Comparison of ENCODE assay signal across 21 cellular contexts in the genomic region with DNA sequence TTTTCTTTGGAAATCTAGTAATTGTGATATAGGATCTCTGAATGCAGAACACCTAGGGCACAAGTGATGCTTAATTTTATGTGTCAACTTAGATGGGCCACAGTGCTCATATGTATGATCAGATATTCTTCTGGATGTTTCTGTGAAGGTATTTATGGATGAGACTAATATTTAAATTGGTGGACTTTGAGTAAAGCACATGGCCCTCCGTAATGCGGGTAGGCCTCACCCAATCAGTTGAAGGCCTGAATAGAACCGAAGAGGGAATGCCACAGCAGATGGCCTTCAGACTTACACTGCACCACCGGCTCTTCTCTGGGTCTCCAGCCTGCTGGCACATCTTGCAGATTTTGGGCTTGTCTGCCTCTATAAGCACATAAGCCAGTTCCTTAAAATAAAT.
DNase-seq lines count a peak whose midpoint lies in the region; ATAC-seq and TF ChIP-seq lines count a peak whose summit lies in the region.
"Had no signal": no experiment of that assay in that cellular context is flagged by ENCODE, and none has a peak within 500 bp of the region (broad histone marks: within the 10 kb centered on the region; RNA-seq: fewer than 3 reads in every experiment).

No MANE protein-coding gene starts in this region.

- no peak for DNase-seq in IMR-90
- DNase-seq in naive B cell: no peak
- DNase-seq in NCI-H1694 (lab: John Stamatoyannopoulos, UW): no peak
- no peak for DNase-seq in GM23338 (ENCODE audit: low spot score)
- DNase-seq in BE2C: no peak
- no peak for DNase-seq in posterior vena cava (ENCODE audit: low spot score)
- DNase-seq: C1 segment of cervical spinal cord, COR-L47, GM23248, KG1, MV-4-11, NCI-H1417, NCI-H187 treated with DMSO at 0.1 percent for 48 hours, NCI-H345, NCI-H524 treated with DMSO at 0.1 percent for 48 hours, PC-3, RPMI8226, SHP77 treated with DMSO at 0.1 percent for 48 hours, SK-N-SH had no signal

- no peak overlapping the region for H3K9ac ChIP-seq in IMR-90 (ENCODE audit: low read depth, low read length)
- H3K9ac ChIP-seq: GM23248, SK-N-SH had no signal

- in situ Hi-C loops in IMR-90 (cut with MboI; ENCODE audit: low sequenced_read_pairs): loop anchor here (25.0 kb wide), 1 partner anchor 1003 kb away; the partner anchor contains the start of gene CDKN1B

- no peaks in the 10 kb centered on the region; the same call in 1 of the 2 replicates for H3K36me3 ChIP-seq in IMR-90 (ENCODE audit: control insufficient read depth, insufficient read depth, low read length)
- H3K36me3 ChIP-seq in GM23338 (ENCODE audit: insufficient read depth): no peaks in the 10 kb centered on the region
- no peaks in the 10 kb centered on the region for H3K36me3 ChIP-seq in BE2C

- no peak overlapping the region for H3K14ac ChIP-seq in IMR-90 (replicated peaks; ENCODE audit: low read depth, low read length)

- TF ChIP-seq RAD21 in IMR-90 (IDR thresholded peaks at IDR 0.05; ENCODE audit: low read length): no peak

- no peaks in the 10 kb centered on the region for H3K9me3 Mint-ChIP-seq in dendritic cell treated with granulocyte-macrophage colony-stimulating factor and Interleukin-4, amounts not matched to agents 40 ng/mL and 50 ng/mL, for 4 days
- no peaks in the 10 kb centered on the region for H3K9me3 Mint-ChIP-seq in naive B cell
- no peaks in the 10 kb centered on the region for H3K9me3 Mint-ChIP-seq in GM23338

- no peak overlapping the region for H4K5ac ChIP-seq in IMR-90 (ENCODE audit: low read depth, low read length)

- CTCF ChIA-PET in IMR-90 (lab: Yijun Ruan, JAX): no interaction called here

- no peak overlapping the region for H3K4me2 ChIP-seq in IMR-90 (ENCODE audit: low read depth, low read length)
- H3K4me2 ChIP-seq in GM23338: no peak overlapping the region
- H3K4me2 ChIP-seq: SK-N-SH had no signal

- H3K79me2 ChIP-seq in GM23338 (replicated peaks; ENCODE audit: insufficient read depth): peaks cover 25% of the 10 kb centered on the region

- 0 out of 2 replicates have a peak, but pooled peaks cover 4% of the 10 kb centered on the region for H3K9me2 ChIP-seq in GM23338 (ENCODE audit: insufficient read depth)
- H3K9me2 ChIP-seq: SK-N-SH had no signal

- H3K18ac ChIP-seq in IMR-90 (ENCODE audit: low read depth, low read length): no peak overlapping the region

- H3K4me1 ChIP-seq in IMR-90 (ENCODE audit: control insufficient read depth, insufficient read depth, low read length): peaks cover 27% of the 10 kb centered on the region
- H3K4me1 ChIP-seq in GM23338 (ENCODE audit: insufficient read depth): peaks cover 22% of the 10 kb centered on the region
- peaks cover 29% of the 10 kb centered on the region for H3K4me1 ChIP-seq in BE2C

- no TSS peak for BruUV-seq in IMR-90 (replicated peaks; lab: Mats Ljungman, UMichigan)

- no peak overlapping the region for H2BK20ac ChIP-seq in IMR-90 (ENCODE audit: low read depth, low read length)

- dilution Hi-C loops in IMR-90 (cut with HindIII; ENCODE audit: low sequenced_read_pairs, unreplicated experiment): no loop called here

- H3K4me3 Mint-ChIP-seq in dendritic cell treated with granulocyte-macrophage colony-stimulating factor and Interleukin-4, amounts not matched to agents 40 ng/mL and 50 ng/mL, for 4 days: no peak overlapping the region
- H3K4me3 Mint-ChIP-seq in naive B cell (no peak overlapping the region), GM23338 (no peak overlapping the region)

- H2BK120ac ChIP-seq in IMR-90 (ENCODE audit: low read depth, low read length): no peak overlapping the region

- H3K27ac ChIP-seq in IMR-90 (ENCODE audit: insufficient read depth, low read length) (no peak overlapping the region), GM23338 (ENCODE audit: low read depth) (no peak overlapping the region)
- H3K27ac ChIP-seq: GM23248 had no signal

- H2BK15ac ChIP-seq in IMR-90 (ENCODE audit: low read depth, low read length): no peak overlapping the region

- WGBS in IMR-90 (ENCODE audit: extremely low coverage in 2 of 2, insufficient read length in 1 of 2), 2 experiments: 100% methylated on average over 2 of the region's 4 CpGs; no CpG with 5 or more reads in 1 of the 2 experiments

- peaks cover 99% of the 10 kb centered on the region for H3K4me1 Mint-ChIP-seq in dendritic cell treated with granulocyte-macrophage colony-stimulating factor and Interleukin-4, amounts not matched to agents 40 ng/mL and 50 ng/mL, for 4 days (ENCODE audit: low read depth)
- peaks cover 19 to 44% (median 38%) of the 10 kb centered on the region in 3 donors for H3K4me1 Mint-ChIP-seq in naive B cell
- peaks cover 25% of the 10 kb centered on the region for H3K4me1 Mint-ChIP-seq in GM23338

- peak overlapping the region; percentile 3; the same call in 1 of the 2 replicates for H3K23ac ChIP-seq in IMR-90 (ENCODE audit: low read depth, low read length)

- H3K36me3 Mint-ChIP-seq in dendritic cell treated with granulocyte-macrophage colony-stimulating factor and Interleukin-4, amounts not matched to agents 40 ng/mL and 50 ng/mL, for 4 days (ENCODE audit: low read depth): peaks cover 98% of the 10 kb centered on the region
- H3K36me3 Mint-ChIP-seq in naive B cell: peaks cover 0 to 8% of the 10 kb centered on the region in 2 donors
- H3K36me3 Mint-ChIP-seq in GM23338 (ENCODE audit: low read depth): no peaks in the 10 kb centered on the region; the same call in 2 of the 3 replicates

- H3K56ac ChIP-seq in IMR-90 (ENCODE audit: extremely low read depth, insufficient read depth, low read length): no peak overlapping the region

- no peak overlapping the region for H4K8ac ChIP-seq in IMR-90 (ENCODE audit: low read depth in 2 of 2, low read length in 2 of 2)

- H2BK5ac ChIP-seq in IMR-90 (ENCODE audit: low read depth, low read length, poor library complexity, severe bottlenecking): no peak overlapping the region

- H3K9me3 ChIP-seq in IMR-90 (ENCODE audit: control insufficient read depth, insufficient read depth, low read length) (no peaks in the 10 kb centered on the region), BE2C (no peaks in the 10 kb centered on the region)
- H3K9me3 ChIP-seq: SK-N-SH had no signal

- H4K20me1 ChIP-seq in IMR-90 (ENCODE audit: insufficient read depth, low read length): peaks cover 18% of the 10 kb centered on the region
- no peaks in the 10 kb centered on the region; the same call in 1 of the 2 replicates for H4K20me1 ChIP-seq in GM23338 (replicated peaks; ENCODE audit: insufficient read depth)

- no peak overlapping the region for H4K91ac ChIP-seq in IMR-90 (ENCODE audit: insufficient read depth, low read depth, low read length)

- POLR2A ChIA-PET in IMR-90 (lab: Charles Lee; ENCODE audit: unreplicated experiment): no interaction called here

- peaks cover 22% of the 10 kb centered on the region for H3K9me1 ChIP-seq in IMR-90 (ENCODE audit: insufficient read depth, low read length)

- H2AFZ ChIP-seq in IMR-90 (replicated peaks; ENCODE audit: low read length, poor library complexity) (no peak overlapping the region), GM23338 (no peak overlapping the region)
- H2AFZ ChIP-seq: GM23248 had no signal

- no peak overlapping the region for H2AK9ac ChIP-seq in IMR-90 (replicated peaks; ENCODE audit: low read depth, low read length, poor library complexity)

- TF ChIP-seq POLR2A in IMR-90 (IDR thresholded peaks at IDR 0.05; ENCODE audit: low read depth, low read length): no peak

- H3K79me1 ChIP-seq in IMR-90 (ENCODE audit: low read depth in 1 of 2, low read length in 2 of 2): peaks cover 51 to 91% of the 10 kb centered on the region in 2 experiments

- H3F3A ChIP-seq in GM23338 (replicated peaks; ENCODE audit: low read depth): no peaks in the 10 kb centered on the region

- no peak overlapping the region for H2AK5ac ChIP-seq in IMR-90 (ENCODE audit: low read depth, low read length)

- intact Hi-C loops in IMR-90 (cut with micrococcal nuclease) (loop anchor here (5.0 kb wide), 1 partner anchor 57 kb away; no protein-coding TSS in a partner anchor), posterior vena cava (cut with DNase I) (loop anchor here in 1 of 2 donors (10.0 kb wide), 1 partner anchor 45 kb away; no protein-coding TSS in a partner anchor)
- intact Hi-C loops in dendritic cell treated with granulocyte-macrophage colony-stimulating factor and Interleukin-4, amounts not matched to agents 40 ng/mL and 50 ng/mL, for 4 days (cut with micrococcal nuclease): no loop called here

- H3K4ac ChIP-seq in IMR-90 (ENCODE audit: low read depth, low read length): no peak overlapping the region

- peak overlapping the region; percentile 37 for H3K27ac Mint-ChIP-seq in dendritic cell treated with granulocyte-macrophage colony-stimulating factor and Interleukin-4, amounts not matched to agents 40 ng/mL and 50 ng/mL, for 4 days
- H3K27ac Mint-ChIP-seq in naive B cell (peak overlapping the region in 5 of 6 donors; percentile 18 to 78 (median 36)), GM23338 (no peak overlapping the region)

- no peaks in the 10 kb centered on the region for H3K27me3 Mint-ChIP-seq in dendritic cell treated with granulocyte-macrophage colony-stimulating factor and Interleukin-4, amounts not matched to agents 40 ng/mL and 50 ng/mL, for 4 days
- H3K27me3 Mint-ChIP-seq in naive B cell: no peaks in the 10 kb centered on the region
- H3K27me3 Mint-ChIP-seq in GM23338 (ENCODE audit: insufficient read depth, low read depth, poor library complexity): peaks cover 4% of the 10 kb centered on the region

- no peaks in the 10 kb centered on the region for H3K27me3 ChIP-seq in IMR-90 (ENCODE audit: control insufficient read depth, insufficient read depth, low read length)
- H3K27me3 ChIP-seq in GM23338 (ENCODE audit: insufficient read depth): no peaks in the 10 kb centered on the region
- no peaks in the 10 kb centered on the region for H3K27me3 ChIP-seq in BE2C

- TF ChIP-seq CTCF in IMR-90 (conservative IDR thresholded peaks at IDR 0.05; ENCODE audit: low read depth, low read length) (no peak), GM23338 (conservative IDR thresholded peaks at IDR 0.05; ENCODE audit: low read depth in 2 of 2) (no peak), BE2C (IDR thresholded peaks at IDR 0.05; ENCODE audit: low read depth, low read length) (no peak)

- H3K4me3 ChIP-seq in IMR-90 (ENCODE audit: insufficient read depth, low read depth, low read length) (no peak overlapping the region), GM23338 (no peak overlapping the region), BE2C (ENCODE audit: low read depth, low read length) (no peak overlapping the region)
- H3K4me3 ChIP-seq: GM23248 had no signal

- ATAC-seq in IMR-90 (ENCODE audit: low read depth) (no peak), naive B cell (ENCODE audit: low read depth in 2 of 2) (no peak), GM23338 (no peak)
- ATAC-seq: HCT116, PC-3 had no signal

TF ChIP-seq in IMR-90, 13 proteins besides CTCF, POLR2A, EP300 and RAD21 (continues in another document):
- no peak for TF ChIP-seq MXI1 (IDR thresholded peaks at IDR 0.05; ENCODE audit: borderline replicate concordance, low read depth, low read length)
- TF ChIP-seq NFE2L2 (IDR thresholded peaks at IDR 0.05; ENCODE audit: low read depth, low read length): no peak
- TF ChIP-seq CHD1 (IDR thresholded peaks at IDR 0.05; ENCODE audit: low read depth, low read length): no peak

TF ChIP-seq in GM23338, 12 proteins besides CTCF, POLR2A, EP300 and RAD21:
- no peak for TF ChIP-seq EZH2phosphoT487 (IDR thresholded peaks at IDR 0.05; ENCODE audit: unreplicated experiment)
